ENCODE assay signal across 28 cellular contexts in genomic region chr5:38948501-38948900, GRCh38.
A peak's percentile ranks its signal among the peaks of the same experiment; 100 is the strongest.
DNase-seq lines count a peak whose midpoint lies in the region; ATAC-seq and TF ChIP-seq lines count a peak whose summit lies in the region.
"Had no signal": no experiment of that assay in that cellular context is flagged by ENCODE, and none has a peak within 500 bp of the region (broad histone marks: within the 10 kb centered on the region; RNA-seq: fewer than 3 reads in every experiment).

No MANE protein-coding gene starts in this region.

- H3K27me3 Mint-ChIP-seq in activated naive CD4-positive, alpha-beta T cell treated with anti-CD3 and anti-CD28 coated beads, Interleukin-2, amount 10 ng/mL, durations not matched to agents 7 days and 5 days = no peaks in the 10 kb centered on the region
- H3K27me3 Mint-ChIP-seq: activated naive CD4-positive, alpha-beta T cell treated with anti-CD3 and anti-CD28 coated beads, Interleukin-2, amount 50 U/mL, for 24 hours; IgD-negative memory B cell had no signal

- TF ChIP-seq POLR2A in gastroesophageal sphincter (IDR thresholded peaks at IDR 0.05) = no peak

- H3K9me3 Mint-ChIP-seq in activated naive CD4-positive, alpha-beta T cell treated with anti-CD3 and anti-CD28 coated beads, Interleukin-2, amount 10 ng/mL, durations not matched to agents 7 days and 5 days = no peaks in the 10 kb centered on the region
- H3K9me3 Mint-ChIP-seq: activated naive CD4-positive, alpha-beta T cell treated with anti-CD3 and anti-CD28 coated beads, Interleukin-2, amount 50 U/mL, for 24 hours; CD14-positive monocyte; IgD-negative memory B cell; neural crest cell had no signal

- CTCF ChIA-PET in activated naive CD4-positive, alpha-beta T cell treated with anti-CD3 and anti-CD28 coated beads, Interleukin-2, amount 10 ng/mL, durations not matched to agents 7 days and 5 days (lab: Charles Lee) = interaction anchor here (0.6 kb wide), 1 partner anchor 66 kb away, joined by 3 read pairs; no protein-coding TSS in a partner anchor

- H3K4me1 Mint-ChIP-seq in activated naive CD4-positive, alpha-beta T cell treated with anti-CD3 and anti-CD28 coated beads, Interleukin-2, amount 10 ng/mL, durations not matched to agents 7 days and 5 days = peaks cover 7% of the 10 kb centered on the region
- H3K4me1 Mint-ChIP-seq: activated naive CD4-positive, alpha-beta T cell treated with anti-CD3 and anti-CD28 coated beads, Interleukin-2, amount 50 U/mL, for 24 hours; CD14-positive monocyte; IgD-negative memory B cell; neural crest cell had no signal

- H3K4me3 ChIP-seq in cardiac fibroblast (replicated peaks in 1 of 2; ENCODE audit: low read depth in 2 of 2, low read length in 2 of 2) (no peak overlapping the region), gastroesophageal sphincter (no peak overlapping the region)
- H3K4me3 ChIP-seq: ascending aorta, PC-9, prostate gland, stomach, tibial nerve had no signal

- H3K27me3 ChIP-seq in gastroesophageal sphincter = no peaks in the 10 kb centered on the region
- H3K27me3 ChIP-seq: ascending aorta, stomach, tibial nerve had no signal

- no peaks in the 10 kb centered on the region for H3K9me3 ChIP-seq in gastroesophageal sphincter
- H3K9me3 ChIP-seq: ascending aorta, prostate gland, stomach, tibial nerve had no signal

- H3K4me1 ChIP-seq in gastroesophageal sphincter = peaks cover 0 to 17% (median 0%) of the 10 kb centered on the region in 3 donors
- H3K4me1 ChIP-seq: ascending aorta, prostate gland, stomach, tibial nerve had no signal

- DNase-seq in AG08395 (ENCODE audit: low spot score) (peak; percentile 35), HCEC 1CT (peak; percentile 13), cardiac fibroblast (ENCODE audit: low read depth in 2 of 2) (peak; percentile 51 to 79), NCI-H345 treated with DMSO at 0.1 percent for 48 hours (lab: John Stamatoyannopoulos, UW; ENCODE audit: unreplicated experiment) (no peak), NCI-H2029 treated with DMSO at 0.1 percent for 48 hours (lab: John Stamatoyannopoulos, UW) (no peak)
- no peak for DNase-seq in activated naive CD4-positive, alpha-beta T cell treated with anti-CD3 and anti-CD28 coated beads, Interleukin-2, amount 10 ng/mL, durations not matched to agents 7 days and 5 days
- DNase-seq: activated CD4-positive, alpha-beta T cell treated with anti-CD3 and anti-CD28 coated beads, Interleukin-2, amount 50 U/mL, for 1 hour; effector CD4-positive, alpha-beta T cell; head of caudate nucleus; kidney glomerular epithelial cell; NCI-H1105; NCI-H510A; NK-92 treated with Interleukin-12 subunit alpha and Interleukin-12 subunit beta, amount 100 ng/mL, for 24 hours; PC-9; SHP77; stimulated activated CD8-positive, alpha-beta memory T cell treated with anti-CD3 and anti-CD28 coated beads, Interleukin-4, amount 100 ng/mL, for 48 hours; stomach; T-helper 9 cell; WERI-Rb-1 had no signal

- peak; percentile 50 for ATAC-seq in gastroesophageal sphincter
- ATAC-seq in HG02763 (IDR thresholded peaks at IDR 0.05; ENCODE audit: unreplicated experiment) = no peak

- H3K36me3 ChIP-seq in gastroesophageal sphincter = peaks cover 10 to 91% of the 10 kb centered on the region in 2 donors

- H3K4me3 Mint-ChIP-seq in activated naive CD4-positive, alpha-beta T cell treated with anti-CD3 and anti-CD28 coated beads, Interleukin-2, amount 10 ng/mL, durations not matched to agents 7 days and 5 days = no peak overlapping the region
- H3K4me3 Mint-ChIP-seq: activated naive CD4-positive, alpha-beta T cell treated with anti-CD3 and anti-CD28 coated beads, Interleukin-2, amount 50 U/mL, for 24 hours; CD14-positive monocyte; IgD-negative memory B cell; neural crest cell had no signal

- no peak overlapping the region for H3K27ac Mint-ChIP-seq in activated naive CD4-positive, alpha-beta T cell treated with anti-CD3 and anti-CD28 coated beads, Interleukin-2, amount 10 ng/mL, durations not matched to agents 7 days and 5 days
- H3K27ac Mint-ChIP-seq: activated naive CD4-positive, alpha-beta T cell treated with anti-CD3 and anti-CD28 coated beads, Interleukin-2, amount 50 U/mL, for 24 hours; CD14-positive monocyte; IgD-negative memory B cell had no signal

- no peak for TF ChIP-seq EP300 in gastroesophageal sphincter (IDR thresholded peaks at IDR 0.05)

- TF ChIP-seq CTCF in cardiac fibroblast (IDR thresholded peaks at IDR 0.05; ENCODE audit: low read depth, low read length) (no peak), gastroesophageal sphincter (IDR thresholded peaks at IDR 0.05) (no peak)

- no peak overlapping the region for H3K27ac ChIP-seq in gastroesophageal sphincter
- H3K27ac ChIP-seq: ascending aorta, PC-9, prostate gland, stomach, tibial nerve, WERI-Rb-1 had no signal

- peaks cover 52% of the 10 kb centered on the region for H3K36me3 Mint-ChIP-seq in activated naive CD4-positive, alpha-beta T cell treated with anti-CD3 and anti-CD28 coated beads, Interleukin-2, amount 10 ng/mL, durations not matched to agents 7 days and 5 days

Comparison
In these comparisons a context has a peak if more than half of its experiments do, and no peak if none do; other contexts are left out.
1. DNase-seq: peak in AG08395 (single experiment), HCEC 1CT (single experiment) and cardiac fibroblast (2 of 2); none in activated naive CD4-positive, alpha-beta T cell treated with anti-CD3 and anti-CD28 coated beads, Interleukin-2, amount 10 ng/mL, durations not matched to agents 7 days and 5 days (single experiment), NCI-H345 treated with DMSO at 0.1 percent for 48 hours (single experiment) and NCI-H2029 treated with DMSO at 0.1 percent for 48 hours (single experiment).